In the genomic region with DNA sequence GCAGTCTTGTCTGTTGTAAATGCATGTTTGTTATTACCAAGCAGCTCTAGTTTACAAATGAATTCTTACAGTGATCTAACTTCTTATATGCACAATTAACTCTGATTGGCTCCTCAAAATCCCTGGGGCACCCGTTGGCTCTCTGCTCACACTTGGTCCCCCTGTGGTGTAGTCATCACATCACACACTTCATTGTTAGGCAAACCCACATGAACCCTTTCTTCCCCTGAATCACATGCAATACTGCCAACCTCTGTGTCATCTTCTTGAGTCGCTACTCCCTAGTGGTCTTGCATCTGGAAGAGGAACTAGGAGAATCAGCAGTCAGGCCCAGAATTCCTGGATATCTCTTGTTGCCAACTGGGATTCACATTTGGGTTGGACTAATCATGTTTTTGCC, we compare ENCODE assay signal across 15 cellular contexts.
DNase-seq lines count a peak whose midpoint lies in the region; ATAC-seq, FAIRE-seq and TF ChIP-seq lines count a peak whose summit lies in the region.
"Had no signal": no experiment of that assay in that cellular context is flagged by ENCODE, and none has a peak within 500 bp of the region (broad histone marks: within the 10 kb centered on the region; RNA-seq: fewer than 3 reads in every experiment).

No MANE protein-coding gene starts in this region.

- H3K79me2 ChIP-seq in GM23248 (ENCODE audit: insufficient read depth) (no peaks in the 10 kb centered on the region), H1 (ENCODE audit: control insufficient read depth in 1 of 2, insufficient read depth in 2 of 2, low read length in 2 of 2) (no peaks in the 10 kb centered on the region)

- TF ChIP-seq POLR2A in H1 (IDR thresholded peaks at IDR 0.05; ENCODE audit: control extremely low read depth in 1 of 2, low read depth in 2 of 2, low read length in 2 of 2): no peak

- H3K56ac ChIP-seq in H1 (replicated peaks; ENCODE audit: insufficient read length, low read depth, low read length): no peak overlapping the region

- H4K20me1 ChIP-seq in GM23248 (ENCODE audit: insufficient read depth) (no peaks in the 10 kb centered on the region), H1 (replicated peaks in 1 of 2; ENCODE audit: control insufficient read depth in 1 of 2, insufficient read depth in 2 of 2, low read length in 2 of 2) (no peaks in the 10 kb centered on the region)

- H3K14ac ChIP-seq in H1 (ENCODE audit: insufficient read length): no peak overlapping the region

- H3K27me3 ChIP-seq in GM23248 (replicated peaks; ENCODE audit: insufficient read depth) (no peaks in the 10 kb centered on the region), H1 (replicated peaks in 1 of 4; ENCODE audit: control insufficient read depth in 3 of 4, extremely low read depth in 1 of 4, insufficient read depth in 3 of 4, low read length in 3 of 4) (no peaks in the 10 kb centered on the region)

- no peak overlapping the region for H3K23ac ChIP-seq in H1 (ENCODE audit: insufficient read length)

- H2BK15ac ChIP-seq in H1 (ENCODE audit: low read length): no peak overlapping the region

- no peak overlapping the region for H3K4ac ChIP-seq in H1 (replicated peaks; ENCODE audit: insufficient read length, low read depth, low read length)

- H3K9me2 ChIP-seq in GM23248 (ENCODE audit: insufficient read depth): no peaks in the 10 kb centered on the region

- WGBS in GM23248 (ENCODE audit: low coverage in 1 of 2, low lambda C conversion rate in 2 of 2, missing lambda C conversion rate in 2 of 2), 2 experiments: 7 to 8% methylated on average over 2 of the region's 2 CpGs
- WGBS in H1 (ENCODE audit: extremely low coverage in 1 of 2, insufficient coverage in 1 of 2, insufficient read length in 1 of 2, insufficient replicate concordance in 2 of 2, low coverage in 1 of 2, low lambda C conversion rate in 2 of 2, missing lambda C conversion rate in 1 of 2), 2 experiments: 68% methylated on average over 2 of the region's 2 CpGs; no CpG with 5 or more reads in 1 of the 2 experiments

- no peak for TF ChIP-seq RAD21 in H1 (IDR thresholded peaks at IDR 0.05 in 1 of 2, conservative IDR thresholded peaks at IDR 0.05 in 1 of 2; ENCODE audit: low read depth in 2 of 2, low read length in 2 of 2)

- peak overlapping the region; percentile 39 for H3K27ac ChIP-seq in GM23248
- H3K27ac ChIP-seq in H1 (ENCODE audit: low read depth, low read length): no peak overlapping the region
- H3K27ac ChIP-seq: WERI-Rb-1 had no signal

- H2AFZ ChIP-seq in GM23248: 0 out of 2 replicates have a peak overlapping the region, but pooled peaks have one; percentile 16
- H2AFZ ChIP-seq in H1 (ENCODE audit: low read length): 0 out of 2 replicates have a peak overlapping the region, but pooled peaks have one; percentile 66

- in situ Hi-C loops in GM23248 (cut with MboI): no loop called here

- no peak overlapping the region for H2BK12ac ChIP-seq in H1 (ENCODE audit: low read depth, low read length)

- H3K36me3 ChIP-seq in GM23248 (ENCODE audit: low read depth): no peaks in the 10 kb centered on the region
- no peaks in the 10 kb centered on the region for H3K36me3 ChIP-seq in H1 (ENCODE audit: control insufficient read depth in 2 of 4, insufficient read depth in 4 of 4, low read length in 3 of 4)
- H3K36me3 ChIP-seq: WERI-Rb-1 had no signal

- H3K4me2 ChIP-seq in GM23248 (ENCODE audit: unreplicated experiment): peak overlapping the region; percentile 21
- no peak overlapping the region for H3K4me2 ChIP-seq in H1 (ENCODE audit: insufficient read depth in 1 of 2, low read depth in 2 of 2, low read length in 2 of 2)

- no peak overlapping the region for H2BK5ac ChIP-seq in H1 (ENCODE audit: low read depth, low read length)

- H3K4me3 ChIP-seq in GM23248 (no peak overlapping the region), H1 (ENCODE audit: extremely low read depth in 1 of 4, insufficient read depth in 2 of 4, low read depth in 3 of 4, low read length in 4 of 4) (no peak overlapping the region)
- H3K4me3 ChIP-seq: GM12878 had no signal

- CTCF ChIA-PET in H1 (lab: Charles Lee; ENCODE audit: partially characterized antibody): interaction anchor here (0.9 to 1.0 kb wide), 3 partner anchors 8 to 545 kb away, joined by 3 read pairs; no protein-coding TSS in a partner anchor

- H4K5ac ChIP-seq in H1 (ENCODE audit: insufficient read length, low read depth, low read length): no peak overlapping the region

- POLR2A ChIA-PET in H1 (lab: Charles Lee; ENCODE audit: partially characterized antibody): interaction anchor here (0.6 to 0.7 kb wide), 2 partner anchors 12 to 13 kb away, joined by 3 read pairs; no protein-coding TSS in a partner anchor

- ATAC-seq in stimulated activated naive CD8-positive, alpha-beta T cell treated with anti-CD3 and anti-CD28 coated beads, Interleukin-15, Interleukin-2, amounts not matched to agents 100 U/mL and 50 U/mL, for 24 hours: no peak
- ATAC-seq: GM12878; naive thymus-derived CD8-positive, alpha-beta T cell had no signal

- H4K8ac ChIP-seq in H1 (ENCODE audit: extremely low read depth, insufficient read depth, low read length): no peak overlapping the region

- H3K18ac ChIP-seq in H1 (ENCODE audit: extremely low read depth, low read length): no peak overlapping the region

- peaks cover 23% of the 10 kb centered on the region; the same call in 1 of the 2 replicates for H3F3A ChIP-seq in GM23248 (ENCODE audit: insufficient read depth)

- no peak overlapping the region for H2BK20ac ChIP-seq in H1 (ENCODE audit: low read length)

- no peak for TF ChIP-seq EP300 in H1 (IDR thresholded peaks at IDR 0.05; ENCODE audit: borderline replicate concordance in 1 of 2, low read depth in 2 of 2, low read length in 2 of 2)

- H3K9me3 ChIP-seq in GM23248 (ENCODE audit: low read depth): no peaks in the 10 kb centered on the region
- H3K9me3 ChIP-seq in H1 (ENCODE audit: insufficient read depth in 2 of 2, low read depth in 1 of 2, low read length in 1 of 2): peaks cover 0 to 6% of the 10 kb centered on the region in 2 experiments; a peak in 2 of 4 replicates

- no peaks in the 10 kb centered on the region for H3K23me2 ChIP-seq in H1 (ENCODE audit: low read depth, low read length)

- no peak overlapping the region for H4K91ac ChIP-seq in H1 (replicated peaks; ENCODE audit: insufficient read length, low read length)

- no peaks in the 10 kb centered on the region for H3K79me1 ChIP-seq in H1 (ENCODE audit: low read depth, low read length)

- TF ChIP-seq CTCF in H1 (IDR thresholded peaks at IDR 0.05; ENCODE audit: control extremely low read depth in 1 of 3, insufficient read depth in 1 of 3, low read depth in 1 of 3, low read length in 3 of 3): no peak

- H3K4me1 ChIP-seq in GM23248 (ENCODE audit: insufficient read depth): peaks cover 25% of the 10 kb centered on the region
- H3K4me1 ChIP-seq in H1 (replicated peaks in 1 of 4; ENCODE audit: control insufficient read depth in 3 of 4, insufficient read depth in 4 of 4, low read length in 3 of 4): 0 out of 7 replicates have a peak, but pooled peaks cover 0 to 3% (median 0%) of the 10 kb centered on the region in 4 experiments

- no peak overlapping the region for H3K9ac ChIP-seq in GM23248
- H3K9ac ChIP-seq in H1 (replicated peaks in 1 of 4; ENCODE audit: extremely low read depth in 1 of 4, low read depth in 3 of 4, low read length in 3 of 4): no peak overlapping the region

- DNase-seq in GM23248: peak; percentile 90
- DNase-seq in NCI-H226: peak; percentile 56
- no peak for DNase-seq in H1 (ENCODE audit: low read depth in 1 of 2, low spot score in 2 of 2)
- DNase-seq in renal cortical epithelial cell (ENCODE audit: low read depth): peak; percentile 49
- DNase-seq in stimulated activated naive CD8-positive, alpha-beta T cell treated with anti-CD3 and anti-CD28 coated beads, Interleukin-15, Interleukin-2, amounts not matched to agents 100 U/mL and 50 U/mL, for 24 hours: no peak
- no peak for DNase-seq in HUDEP-2 (lab: John Stamatoyannopoulos, UW; ENCODE audit: unreplicated experiment in 76 of 76)
- no peak for DNase-seq in dedifferentiated amniotic fluid mesenchymal stem cell (ENCODE audit: extremely low spot score)
- DNase-seq: activated naive CD4-positive, alpha-beta T cell treated with anti-CD3 and anti-CD28 coated beads, Interleukin-2, amount 50 U/mL, for 16 hours; CD4-positive, CD25-positive, alpha-beta regulatory T cell; DMS79 treated with DMSO at 0.1 percent for 48 hours; MM.1S; naive thymus-derived CD8-positive, alpha-beta T cell; WERI-Rb-1 had no signal

- no peak for FAIRE-seq in H1 (lab: Jason Lieb, UNC)
- FAIRE-seq: endometrium, GM12878 had no signal

- H2BK120ac ChIP-seq in H1 (replicated peaks; ENCODE audit: low read depth, low read length): no peak overlapping the region

- H2AK5ac ChIP-seq in H1 (ENCODE audit: low read depth, low read length): no peak overlapping the region

TF ChIP-seq in H1, 55 proteins besides CTCF, POLR2A, EP300 and RAD21:
- no peak for TF ChIP-seq EZH2 (IDR thresholded peaks at IDR 0.05; ENCODE audit: low read depth, low read length, severe bottlenecking)
- no peak for TF ChIP-seq POLR2AphosphoS5 (IDR thresholded peaks at IDR 0.05; ENCODE audit: low read depth, low read length)
- TF ChIP-seq RBBP5 (IDR thresholded peaks at IDR 0.05; ENCODE audit: borderline replicate concordance, low read depth, low read length): no peak
- no peak for TF ChIP-seq MAX (IDR thresholded peaks at IDR 0.05)

Comparison
In these comparisons a context has a peak if more than half of its experiments do, and no peak if none do; other contexts are left out.
1. DNase-seq: peak in GM23248 (single experiment), NCI-H226 (single experiment) and renal cortical epithelial cell (single experiment); none in H1 (0 of 2), stimulated activated naive CD8-positive, alpha-beta T cell treated with anti-CD3 and anti-CD28 coated beads, Interleukin-15, Interleukin-2, amounts not matched to agents 100 U/mL and 50 U/mL, for 24 hours (single experiment), HUDEP-2 (0 of 76) and dedifferentiated amniotic fluid mesenchymal stem cell (single experiment).